In the genomic region with DNA sequence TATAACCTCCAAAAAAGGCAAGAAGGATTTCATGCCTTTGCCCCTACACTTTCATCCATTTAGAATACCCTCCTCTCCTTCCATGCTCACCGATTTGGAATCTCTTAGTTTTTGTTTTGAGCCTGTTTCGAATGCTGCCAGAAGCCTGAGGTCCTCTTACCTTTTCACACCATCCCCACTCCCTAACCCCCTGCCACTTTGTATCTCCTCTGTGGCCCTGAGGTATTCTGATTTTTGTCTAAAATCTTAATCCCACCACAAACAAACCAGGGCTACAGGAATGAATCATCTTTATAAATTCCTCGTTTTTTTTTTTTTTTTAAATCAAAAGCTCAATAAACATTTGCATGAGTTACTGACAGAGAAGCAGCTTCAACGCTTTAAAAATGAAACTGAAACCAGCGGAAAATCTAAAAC, we compare ENCODE assay signal across 1 cellular context.
TF ChIP-seq lines count a peak whose summit lies in the region.

No MANE protein-coding gene starts in this region.

TF ChIP-seq in IMR-90, 13 proteins besides CTCF, POLR2A, EP300 and RAD21 (continued from another document):
- TF ChIP-seq, protein P1, sequence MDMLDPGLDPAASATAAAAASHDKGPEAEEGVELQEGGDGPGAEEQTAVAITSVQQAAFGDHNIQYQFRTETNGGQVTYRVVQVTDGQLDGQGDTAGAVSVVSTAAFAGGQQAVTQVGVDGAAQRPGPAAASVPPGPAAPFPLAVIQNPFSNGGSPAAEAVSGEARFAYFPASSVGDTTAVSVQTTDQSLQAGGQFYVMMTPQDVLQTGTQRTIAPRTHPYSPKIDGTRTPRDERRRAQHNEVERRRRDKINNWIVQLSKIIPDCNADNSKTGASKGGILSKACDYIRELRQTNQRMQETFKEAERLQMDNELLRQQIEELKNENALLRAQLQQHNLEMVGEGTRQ (IDR thresholded peaks at IDR 0.05; ENCODE audit: low read depth, low read length), result no peak
- TF ChIP-seq MAZ (IDR thresholded peaks at IDR 0.05; ENCODE audit: borderline replicate concordance, low read depth, low read length) (no peak), MAFK (IDR thresholded peaks at IDR 0.05; ENCODE audit: low read depth, low read length) (no peak), RCOR1 (IDR thresholded peaks at IDR 0.05; ENCODE audit: insufficient replicate concordance, low read length) (no peak)
TF ChIP-seq in IMR-90: peak in this region for 0.
